ENCODE assay signal across 15 cellular contexts in the genomic region with DNA sequence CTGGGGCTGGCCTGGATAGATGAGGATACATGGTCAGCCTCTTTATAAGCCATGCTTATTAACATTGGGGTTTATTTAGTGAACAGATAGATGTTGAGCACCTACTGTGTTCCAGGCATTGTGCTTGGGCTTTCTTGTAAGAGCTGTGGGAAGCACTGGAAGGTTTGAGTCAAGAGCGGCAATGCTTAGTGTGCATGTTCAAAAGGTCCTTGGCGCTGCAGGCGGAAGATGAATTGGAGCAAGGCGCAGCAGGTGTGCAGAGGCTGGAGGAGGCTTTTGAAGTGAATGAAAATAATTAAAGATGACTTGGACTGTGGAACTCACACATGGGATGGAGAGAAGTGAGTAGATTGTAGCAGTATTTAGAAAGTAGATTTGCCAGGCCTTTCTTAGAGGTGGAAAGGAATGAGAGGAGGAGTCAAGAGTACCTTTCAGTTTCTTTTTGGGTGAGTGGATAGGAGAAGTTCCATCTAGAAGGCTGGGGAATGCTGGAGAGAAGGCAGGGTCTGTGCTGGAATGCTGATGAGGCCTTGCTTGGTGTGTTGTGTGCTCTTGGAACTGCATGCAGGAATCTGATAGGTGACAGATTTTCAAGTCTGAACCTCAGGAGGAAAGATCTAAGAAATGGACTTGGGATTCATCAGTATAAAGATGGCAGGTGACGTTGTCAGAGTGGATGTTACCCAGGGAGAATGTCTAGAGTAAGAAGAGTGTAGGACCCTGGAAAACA. TPM values are rescaled to one million over a fixed set of nuclear protein-coding genes. Genes with fewer than 3 reads are reported as not detected.
DNase-seq lines count a peak whose midpoint lies in the region; ATAC-seq and TF ChIP-seq lines count a peak whose summit lies in the region.
"Had no signal": no experiment of that assay in that cellular context is flagged by ENCODE, and none has a peak within 500 bp of the region (broad histone marks: within the 10 kb centered on the region; RNA-seq: fewer than 3 reads in every experiment).

No MANE protein-coding gene starts in this region.

- peak overlapping the region; percentile 45 for H3K27ac ChIP-seq in cardiac muscle cell
- peak overlapping the region; percentile 16 for H3K27ac ChIP-seq in subcutaneous abdominal adipose tissue (ENCODE audit: low read depth, low read length)
- H3K27ac ChIP-seq: neural progenitor cell, right atrium auricular region had no signal

- H3K27me3 Mint-ChIP-seq in activated B cell treated with CpG ODN at 0.5 μM for 24 hours, result no peaks in the 10 kb centered on the region

- peaks cover 9% of the 10 kb centered on the region for H3K9me3 Mint-ChIP-seq in activated B cell treated with CpG ODN at 0.5 μM for 24 hours

- H3K4me1 ChIP-seq in cardiac muscle cell (ENCODE audit: low read depth) (peaks cover 6% of the 10 kb centered on the region), subcutaneous abdominal adipose tissue (ENCODE audit: control insufficient read depth in 5 of 5, insufficient read depth in 5 of 5, low read length in 5 of 5) (peaks cover 6 to 42% (median 39%) of the 10 kb centered on the region in 5 donors)

- H3K36me3 ChIP-seq in cardiac muscle cell (no peaks in the 10 kb centered on the region), subcutaneous abdominal adipose tissue (ENCODE audit: control insufficient read depth in 5 of 5, insufficient read depth in 5 of 5, low read length in 5 of 5) (no peaks in the 10 kb centered on the region)
- H3K36me3 ChIP-seq: right atrium auricular region had no signal

- H3K4me3 ChIP-seq in cardiac muscle cell (no peak overlapping the region), subcutaneous abdominal adipose tissue (ENCODE audit: low read depth in 1 of 5, low read length in 5 of 5) (no peak overlapping the region)
- H3K4me3 ChIP-seq: neural progenitor cell, right atrium auricular region had no signal

- H3K27ac Mint-ChIP-seq in activated B cell treated with CpG ODN at 0.5 μM for 24 hours, result peak overlapping the region; percentile 33

- intact Hi-C loops in left ventricle myocardium superior (cut with micrococcal nuclease), result no loop called here
- intact Hi-C loops in activated B cell treated with CpG ODN at 0.5 μM for 24 hours (cut with micrococcal nuclease), result no loop called here

- H3K9me3 ChIP-seq in cardiac muscle cell (ENCODE audit: low read depth) (no peaks in the 10 kb centered on the region), subcutaneous abdominal adipose tissue (ENCODE audit: control insufficient read depth in 5 of 5, low read length in 5 of 5) (peaks cover 0 to 21% (median 10%) of the 10 kb centered on the region in 5 donors)

- no peak for ATAC-seq in left ventricle myocardium superior
- no peak for ATAC-seq in activated B cell treated with CpG ODN at 0.5 μM for 24 hours (ENCODE audit: low read depth)
- no peak for ATAC-seq in GM18861 (IDR thresholded peaks at IDR 0.05; ENCODE audit: unreplicated experiment)

- H3K4me1 Mint-ChIP-seq in activated B cell treated with CpG ODN at 0.5 μM for 24 hours, result peaks cover 68% of the 10 kb centered on the region

- TF ChIP-seq CTCF in cardiac muscle cell (IDR thresholded peaks at IDR 0.05; ENCODE audit: low read depth, low read length) (no peak), activated B cell treated with CpG ODN at 0.5 μM for 24 hours (IDR thresholded peaks at IDR 0.05) (no peak)

- H3K4me3 Mint-ChIP-seq in activated B cell treated with CpG ODN at 0.5 μM for 24 hours, result no peak overlapping the region
- H3K4me3 Mint-ChIP-seq: neural progenitor cell had no signal

- no peak overlapping the region for H3K9ac ChIP-seq in subcutaneous abdominal adipose tissue (ENCODE audit: low read length in 5 of 5)
- H3K9ac ChIP-seq: neural progenitor cell had no signal

- POLR2A ChIA-PET in activated B cell treated with CpG ODN at 0.5 μM for 24 hours (lab: Charles Lee), result no interaction called here

- DNase-seq in cardiac muscle cell (ENCODE audit: low read depth in 1 of 2, low spot score in 1 of 2), result no peak
- DNase-seq in left ventricle myocardium superior, result no peak
- no peak for DNase-seq in activated B cell treated with CpG ODN at 0.5 μM for 24 hours
- peak; percentile 43 for DNase-seq in islet precursor cell
- DNase-seq in midbrain (lab: John Stamatoyannopoulos, UW), result no peak
- DNase-seq in NCI-H1694 (lab: John Stamatoyannopoulos, UW), result no peak
- DNase-seq: activated naive CD4-positive, alpha-beta T cell; Kasumi-1; NCI-H1436; NCI-H446; SIG-M5 had no signal

- H3K27me3 ChIP-seq in cardiac muscle cell (no peaks in the 10 kb centered on the region), subcutaneous abdominal adipose tissue (ENCODE audit: control insufficient read depth in 5 of 5, insufficient read depth in 4 of 5, low read length in 5 of 5) (no peaks in the 10 kb centered on the region)
- H3K27me3 ChIP-seq: neural progenitor cell, right atrium auricular region had no signal

- CTCF ChIA-PET in activated B cell treated with CpG ODN at 0.5 μM for 24 hours (lab: Charles Lee), result interaction anchor here (2.2 kb wide), 1 partner anchor 93 kb away, joined by 6 read pairs; no protein-coding TSS in a partner anchor

- peaks cover 34% of the 10 kb centered on the region for H3K36me3 Mint-ChIP-seq in activated B cell treated with CpG ODN at 0.5 μM for 24 hours (ENCODE audit: low read depth)

RNA-seq across cellular contexts. Expression of a gene that starts 26.4 kb away (rescaled TPM):
- 23.3 and 27.0 TPM in 2 replicates for total RNA-seq in cardiac muscle cell
- 23.9 and 26.5 TPM in 2 replicates for polyA plus RNA-seq in cardiac muscle cell
- 31.6 TPM for total RNA-seq in left ventricle myocardium superior
- 38.8 and 40.0 TPM in 2 replicates for total RNA-seq in activated B cell treated with CpG ODN at 0.5 μM for 24 hours
